14 cellular contexts compared by ENCODE assay signal in the genomic region with DNA sequence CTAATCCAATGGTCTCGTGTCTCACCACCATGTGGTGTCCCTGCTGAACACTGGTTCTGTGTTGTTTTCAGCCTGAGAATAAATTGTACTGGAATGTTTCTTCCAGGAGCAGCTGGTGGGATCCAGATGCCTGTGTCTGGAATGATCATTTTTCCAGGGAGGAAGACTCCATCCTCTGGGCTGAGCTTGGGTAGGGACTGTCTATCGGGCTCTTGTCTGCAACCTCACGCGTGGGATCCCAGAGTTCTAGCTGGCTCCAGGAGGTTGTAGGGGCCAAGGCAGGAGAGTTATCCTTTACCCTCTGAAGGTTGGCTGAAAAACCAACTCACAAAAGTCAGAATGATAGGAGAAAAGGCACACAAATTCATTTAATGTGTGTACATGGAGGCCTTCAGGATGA.
DNase-seq lines count a peak whose midpoint lies in the region; ATAC-seq and TF ChIP-seq lines count a peak whose summit lies in the region.
"Had no signal": no experiment of that assay in that cellular context is flagged by ENCODE, and none has a peak within 500 bp of the region (broad histone marks: within the 10 kb centered on the region; RNA-seq: fewer than 3 reads in every experiment).

No MANE protein-coding gene starts in this region.

- H3K4me1 ChIP-seq in right atrium auricular region (no peaks in the 10 kb centered on the region), lung (ENCODE audit: control insufficient read depth in 2 of 2, insufficient read depth in 2 of 2, low read length in 2 of 2) (no peaks in the 10 kb centered on the region), vagina (no peaks in the 10 kb centered on the region)
- H3K4me1 ChIP-seq: HAP-1 had no signal

- WGBS in lung, 2 donors = 93 to 98% methylated on average over 4 of the region's 4 CpGs

- TF ChIP-seq POLR2A in vagina (IDR thresholded peaks at IDR 0.05) = no peak

- no peaks in the 10 kb centered on the region for H3K36me3 ChIP-seq in right atrium auricular region
- no peaks in the 10 kb centered on the region for H3K36me3 ChIP-seq in lung (ENCODE audit: control insufficient read depth in 2 of 2, insufficient read depth in 2 of 2, low read length in 2 of 2)
- H3K36me3 ChIP-seq in vagina = no peaks in the 10 kb centered on the region
- H3K36me3 ChIP-seq: HAP-1 had no signal

- in situ Hi-C loops in ACHN (cut with HindIII; ENCODE audit: low pct_ligation_motif_present, low pct_unique_long_range_greater_than_20kb, low sequenced_read_pairs) = no loop called here

- no peak for ATAC-seq in lung (ENCODE audit: insufficient read depth, low FRiP score)
- ATAC-seq: CD8-positive, alpha-beta T cell had no signal

- H3K4me3 ChIP-seq in right atrium auricular region (no peak overlapping the region), coronary artery (no peak overlapping the region), lung (no peak overlapping the region), vagina (no peak overlapping the region)
- H3K4me3 ChIP-seq: HAP-1 had no signal

- H3K27me3 ChIP-seq in right atrium auricular region (no peaks in the 10 kb centered on the region), lung (ENCODE audit: control insufficient read depth, insufficient read depth) (no peaks in the 10 kb centered on the region), vagina (no peaks in the 10 kb centered on the region)

- TF ChIP-seq CTCF in right atrium auricular region (IDR thresholded peaks at IDR 0.05) = no peak
- TF ChIP-seq CTCF in coronary artery (IDR thresholded peaks at IDR 0.05) = no peak
- TF ChIP-seq CTCF in lung (IDR thresholded peaks at IDR 0.05; ENCODE audit: control extremely low read depth, extremely low read depth) = no peak
- no peak for TF ChIP-seq CTCF in vagina (IDR thresholded peaks at IDR 0.05)

- no peak overlapping the region for H3K27ac ChIP-seq in right atrium auricular region
- H3K27ac ChIP-seq in coronary artery = no peak overlapping the region
- H3K27ac ChIP-seq in lung (ENCODE audit: low read depth in 1 of 2, low read length in 1 of 2) = no peak overlapping the region
- H3K27ac ChIP-seq in vagina = no peak overlapping the region
- H3K27ac ChIP-seq: HL-60 had no signal

- H3K9me3 ChIP-seq in right atrium auricular region (no peaks in the 10 kb centered on the region), lung (ENCODE audit: control insufficient read depth in 2 of 2, insufficient read depth in 1 of 2, low read length in 1 of 2) (no peaks in the 10 kb centered on the region), vagina (no peaks in the 10 kb centered on the region)
- H3K9me3 ChIP-seq: HAP-1 had no signal

- DNase-seq in cardiac septum (ENCODE audit: low spot score) (peak; percentile 47), right atrium auricular region (ENCODE audit: low spot score) (no peak), coronary artery (ENCODE audit: low spot score) (peak; percentile 38), lung (ENCODE audit: low spot score) (peak; percentile 20), vagina (ENCODE audit: extremely low spot score in 2 of 2) (peak; percentile 31 to 74), NCI-H187 (lab: John Stamatoyannopoulos, UW) (no peak), AG20443 (ENCODE audit: low spot score) (no peak), ACHN (no peak)
- DNase-seq: COR-L47, GDM1, GOT3 had no signal

- intact Hi-C loops in cardiac septum (cut with DNase I) = no loop called here
- intact Hi-C loops in vagina (cut with DNase I) = no loop called here

Comparison
In these comparisons a context has a peak if more than half of its experiments do, and no peak if none do; other contexts are left out.
1. DNase-seq: peak in cardiac septum (single experiment), coronary artery (single experiment), lung (single experiment) and vagina (2 of 2); none in right atrium auricular region (single experiment), NCI-H187 (0 of 2), AG20443 (single experiment) and ACHN (single experiment).